Comparison of ENCODE assay signal across 14 cellular contexts in the genomic region with DNA sequence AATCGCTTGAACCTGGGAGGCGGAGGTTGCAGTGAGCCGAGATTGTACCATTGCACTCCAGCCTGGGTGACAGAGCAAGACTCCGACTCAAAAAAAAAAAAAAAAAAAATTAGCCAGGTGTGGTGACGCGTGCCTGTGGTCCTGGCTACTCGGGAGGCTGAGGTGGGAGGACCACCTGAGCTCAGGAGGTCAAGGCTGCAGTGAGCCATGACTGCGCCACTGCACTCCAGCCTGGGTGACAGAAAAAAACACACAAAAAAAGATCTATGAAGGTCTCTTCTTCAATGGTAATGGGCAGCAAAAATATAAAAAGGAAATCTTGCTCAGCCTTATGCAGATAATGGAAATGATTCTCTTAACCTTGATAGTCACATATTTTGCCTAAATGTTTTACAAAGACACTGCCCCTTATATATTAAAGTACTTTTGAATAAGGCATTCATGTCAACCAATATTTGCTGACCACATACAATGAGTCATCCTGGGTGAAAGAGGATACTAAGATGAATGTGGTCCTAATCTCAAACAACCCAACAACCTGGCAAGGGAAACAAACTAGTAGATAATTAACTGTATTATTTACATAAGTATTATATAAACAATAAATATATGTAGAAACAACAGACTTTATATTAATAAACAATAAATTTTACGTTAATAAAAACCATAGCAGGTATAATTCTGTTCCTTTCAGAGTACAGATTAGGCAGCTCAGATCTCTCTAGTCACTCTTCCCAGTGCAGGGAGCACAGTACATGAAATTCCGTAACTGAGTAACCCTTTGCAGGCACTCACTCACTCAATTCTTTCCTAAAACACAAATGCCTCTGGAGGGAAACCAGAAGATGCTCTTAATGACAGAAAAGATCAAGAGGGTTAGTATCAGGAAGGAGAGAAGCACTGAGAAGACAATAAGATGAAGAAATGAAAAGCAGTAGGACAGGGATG. TPM values are rescaled to one million over a fixed set of nuclear protein-coding genes. Genes with fewer than 3 reads are reported as not detected.
DNase-seq lines count a peak whose midpoint lies in the region; ATAC-seq and TF ChIP-seq lines count a peak whose summit lies in the region.
"Had no signal": no experiment of that assay in that cellular context is flagged by ENCODE, and none has a peak within 500 bp of the region (broad histone marks: within the 10 kb centered on the region; RNA-seq: fewer than 3 reads in every experiment).

No MANE protein-coding gene starts in this region.

- RAD21 ChIA-PET in HCT116 (lab: Charles Lee; ENCODE audit: low non-redundant PET in 1 of 2, low total read pairs in 2 of 2, uncharacterized antibody in 2 of 2, unreplicated experiment in 2 of 2): no interaction called here

- CTCF ChIA-PET in HCT116 (lab: Charles Lee): no interaction called here
- CTCF ChIA-PET in SK-N-SH (lab: Yijun Ruan, JAX): no interaction called here

- H3F3A ChIP-seq in SK-N-SH (replicated peaks; ENCODE audit: insufficient read depth): no peaks in the 10 kb centered on the region

- H3K9me2 ChIP-seq in HCT116 (ENCODE audit: insufficient read depth) (no peaks in the 10 kb centered on the region), SK-N-SH (no peaks in the 10 kb centered on the region)

- no TSS peak for BruUV-seq in HCT116 (replicated peaks; lab: Mats Ljungman, UMichigan)

- POLR2A ChIA-PET in HCT116 (lab: Charles Lee) (no interaction called here), SK-N-SH (lab: Yijun Ruan, JAX) (no interaction called here)

- H3K9me3 ChIP-seq in HCT116 (ENCODE audit: control insufficient read depth in 1 of 2, insufficient read depth in 1 of 2, low read depth in 1 of 2, low read length in 2 of 2): no peaks in the 10 kb centered on the region
- H3K9me3 ChIP-seq in SK-N-SH: no peaks in the 10 kb centered on the region

- no peak overlapping the region for H3K9ac ChIP-seq in HCT116 (ENCODE audit: low read length)
- H3K9ac ChIP-seq in SK-N-SH: no peak overlapping the region

- TF ChIP-seq RAD21 in HCT116 (IDR thresholded peaks at IDR 0.05; ENCODE audit: low read depth) (no peak), SK-N-SH (IDR thresholded peaks at IDR 0.05; ENCODE audit: low read length) (no peak)

- intact Hi-C loops in HCT116 (cut with micrococcal nuclease): no loop called here

- H3K79me2 ChIP-seq in HCT116 (ENCODE audit: insufficient read depth, low read length) (peaks cover 60% of the 10 kb centered on the region), SK-N-SH (ENCODE audit: insufficient read depth) (peaks cover 4% of the 10 kb centered on the region)

- H3K4me1 ChIP-seq in HCT116 (ENCODE audit: control insufficient read depth in 1 of 2, insufficient read depth in 2 of 2, low read length in 2 of 2): peaks cover 2 to 5% of the 10 kb centered on the region in 2 experiments; a peak in 3 of 4 replicates
- no peaks in the 10 kb centered on the region for H3K4me1 ChIP-seq in SK-N-SH (ENCODE audit: control insufficient read depth in 1 of 2, insufficient read depth in 2 of 2, low read depth in 1 of 2, low read length in 1 of 2)

- H3K27me3 ChIP-seq in HCT116 (ENCODE audit: insufficient read depth, low read length) (no peaks in the 10 kb centered on the region), SK-N-SH (ENCODE audit: insufficient read depth) (no peaks in the 10 kb centered on the region)

- H2AFZ ChIP-seq in HCT116 (ENCODE audit: low read depth, low read length, poor library complexity, severe bottlenecking) (no peak overlapping the region), SK-N-SH (ENCODE audit: low read depth) (no peak overlapping the region)

- H4K20me1 ChIP-seq in HCT116 (ENCODE audit: insufficient read depth) (peaks cover 5% of the 10 kb centered on the region; the same call in 1 of the 2 replicates), SK-N-SH (ENCODE audit: insufficient read depth) (0 out of 2 replicates have a peak, but pooled peaks cover 4% of the 10 kb centered on the region)

- TF ChIP-seq CTCF in HCT116 (IDR thresholded peaks at IDR 0.05 in 2 of 3, conservative IDR thresholded peaks at IDR 0.05 in 1 of 3; ENCODE audit: borderline replicate concordance in 1 of 3, insufficient read depth in 1 of 3, low read depth in 2 of 3, low read length in 2 of 3): no peak
- no peak for TF ChIP-seq CTCF in SK-N-SH (IDR thresholded peaks at IDR 0.05)

- TF ChIP-seq EP300 in SK-N-SH (IDR thresholded peaks at IDR 0.05; ENCODE audit: borderline replicate concordance in 1 of 2, low read depth in 1 of 2, low read length in 1 of 2): no peak

- H3K4me2 ChIP-seq in HCT116 (ENCODE audit: low read length) (no peak overlapping the region), SK-N-SH (no peak overlapping the region)

- in situ Hi-C loops in G401 (cut with HindIII; ENCODE audit: low sequenced_read_pairs): no loop called here

- H3K36me3 ChIP-seq in HCT116 (ENCODE audit: control insufficient read depth in 1 of 2, insufficient read depth in 2 of 2, low read length in 2 of 2): peaks cover 20 to 33% of the 10 kb centered on the region in 2 experiments
- peaks cover 48 to 55% of the 10 kb centered on the region in 2 experiments for H3K36me3 ChIP-seq in SK-N-SH (replicated peaks in 1 of 2; ENCODE audit: control insufficient read depth in 1 of 2, insufficient read depth in 2 of 2, low read length in 1 of 2)

- TF ChIP-seq POLR2A in HCT116 (IDR thresholded peaks at IDR 0.05; ENCODE audit: borderline replicate concordance, extremely low read depth, insufficient read depth, insufficient read length): no peak

- DNase-seq in COLO668 (lab: John Stamatoyannopoulos, UW; ENCODE audit: unreplicated experiment) (peak; percentile 37), HCT116 (ENCODE audit: low read depth, low spot score) (no peak), SK-N-SH (no peak), foreskin melanocyte (peak; percentile 63), NCI-H345 (lab: John Stamatoyannopoulos, UW) (no peak), dedifferentiated amniotic fluid mesenchymal stem cell (ENCODE audit: extremely low spot score) (no peak), G401 (ENCODE audit: low spot score) (no peak)
- no peak for DNase-seq in stimulated activated CD4-positive, alpha-beta T cell treated with anti-CD3 and anti-CD28 coated beads, Interleukin-4, amount 100 ng/mL, for 24 hours
- DNase-seq: activated CD4-positive, alpha-beta T cell treated with anti-CD3 and anti-CD28 coated beads, Interleukin-2, amount 50 U/mL, for 1 hour; activated naive CD4-positive, alpha-beta T cell treated with anti-CD3 and anti-CD28 coated beads for 36 hours; DMS153; Karpas-422; NCI-H510A treated with DMSO at 0.1 percent for 48 hours had no signal

- peak overlapping the region; percentile 30; the same call in 1 of the 2 replicates for H3K27ac ChIP-seq in HCT116 (ENCODE audit: low read depth, low read length)
- H3K27ac ChIP-seq in SK-N-SH (ENCODE audit: low read depth in 2 of 2, low read length in 1 of 2): no peak overlapping the region

- H3K4me3 ChIP-seq in HCT116 (replicated peaks in 1 of 2; ENCODE audit: low read depth in 1 of 2, low read length in 2 of 2): no peak overlapping the region
- H3K4me3 ChIP-seq in SK-N-SH (ENCODE audit: low read depth in 2 of 2, low read length in 1 of 2): no peak overlapping the region

- WGBS in SK-N-SH (ENCODE audit: low lambda C conversion rate): 93% methylated on average over 10 of the region's 10 CpGs

- ATAC-seq in HCT116: no peak
- ATAC-seq: sciatic nerve had no signal

TF ChIP-seq in HCT116, 20 proteins besides CTCF, POLR2A, EP300 and RAD21 (continues in another document):
- TF ChIP-seq, protein P1, sequence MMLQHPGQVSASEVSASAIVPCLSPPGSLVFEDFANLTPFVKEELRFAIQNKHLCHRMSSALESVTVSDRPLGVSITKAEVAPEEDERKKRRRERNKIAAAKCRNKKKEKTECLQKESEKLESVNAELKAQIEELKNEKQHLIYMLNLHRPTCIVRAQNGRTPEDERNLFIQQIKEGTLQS (IDR thresholded peaks at IDR 0.05): no peak
- TF ChIP-seq EGR1 (IDR thresholded peaks at IDR 0.05; ENCODE audit: low read depth): no peak
- TF ChIP-seq TCF7L2 (IDR thresholded peaks at IDR 0.05; ENCODE audit: borderline replicate concordance, extremely low read depth, insufficient read depth, insufficient read length): no peak
- no peak for TF ChIP-seq CBX3 (IDR thresholded peaks at IDR 0.05; ENCODE audit: low read depth)
- no peak for TF ChIP-seq POLR2AphosphoS5 (IDR thresholded peaks at IDR 0.05; ENCODE audit: low read depth, low read length)
- no peak for TF ChIP-seq JUND (IDR thresholded peaks at IDR 0.05)
- no peak for TF ChIP-seq SP1 (IDR thresholded peaks at IDR 0.05; ENCODE audit: low read depth)
- no peak for TF ChIP-seq SIN3A (IDR thresholded peaks at IDR 0.05; ENCODE audit: low read depth)
- no peak for TF ChIP-seq EZH2 (IDR thresholded peaks at IDR 0.05)

TF ChIP-seq in SK-N-SH, 30 proteins besides CTCF, POLR2A, EP300 and RAD21:
- TF ChIP-seq JUND (IDR thresholded peaks at IDR 0.05) (peak; percentile 69), MEF2A (IDR thresholded peaks at IDR 0.05; ENCODE audit: borderline replicate concordance, low read depth) (no peak), FOSL2 (IDR thresholded peaks at IDR 0.05; ENCODE audit: borderline replicate concordance, low read depth) (peak; percentile 72), FOXM1 (IDR thresholded peaks at IDR 0.05; ENCODE audit: low read depth) (no peak)

RNA-seq across cellular contexts. Expression of a gene that starts 8.1 kb away (rescaled TPM):
- 325 TPM for total RNA-seq in HCT116 (2021; ENCODE audit: unreplicated experiment)
- polyA plus RNA-seq in HCT116 (2012): 640 and 848 TPM in 2 replicates
- polyA plus RNA-seq in SK-N-SH (2012; rRNA removed): 453 and 546 TPM in 2 replicates
- 577 and 786 TPM in 2 replicates for polyA plus RNA-seq in SK-N-SH (2012; cell fraction: cytosol; rRNA removed)
- polyA plus RNA-seq in SK-N-SH (2012; cell fraction: nucleus; rRNA removed): 127 and 172 TPM in 2 replicates
- total RNA-seq in G401 (2014; rRNA removed; shearing (Covaris generic)): 80.0 and 124 TPM in 2 replicates

Comparison
In these comparisons a context has a peak if more than half of its experiments do, and no peak if none do; other contexts are left out.
1. DNase-seq: peak in COLO668 (single experiment) and foreskin melanocyte (single experiment); none in HCT116 (single experiment), SK-N-SH (single experiment), NCI-H345 (single experiment), stimulated activated CD4-positive, alpha-beta T cell treated with anti-CD3 and anti-CD28 coated beads, Interleukin-4, amount 100 ng/mL, for 24 hours (single experiment), dedifferentiated amniotic fluid mesenchymal stem cell (single experiment) and G401 (single experiment).